20 cellular contexts compared by ENCODE assay signal in genomic region chr5:77876862-77877502, GRCh38.
DNase-seq lines count a peak whose midpoint lies in the region; ATAC-seq, FAIRE-seq and TF ChIP-seq lines count a peak whose summit lies in the region.
"Had no signal": no experiment of that assay in that cellular context is flagged by ENCODE, and none has a peak within 500 bp of the region (broad histone marks: within the 10 kb centered on the region; RNA-seq: fewer than 3 reads in every experiment).

No MANE protein-coding gene starts in this region.

- CTCF ChIA-PET in HepG2 (lab: Yijun Ruan, JAX; ENCODE audit: low intra/inter-chr PET ratio, low total read pairs): no interaction called here

- H3K79me2 ChIP-seq in HepG2 (ENCODE audit: insufficient read depth, low read length): no peaks in the 10 kb centered on the region
- no peaks in the 10 kb centered on the region for H3K79me2 ChIP-seq in neural progenitor cell (ENCODE audit: low read depth)

- no TSS peak for BruUV-seq in HepG2 (replicated peaks; lab: Mats Ljungman, UMichigan)

- H3K27ac Mint-ChIP-seq in T-helper 17 cell (no peak overlapping the region), neural progenitor cell (no peak overlapping the region)
- H3K27ac Mint-ChIP-seq: activated naive CD8-positive, alpha-beta T cell treated with anti-CD3 and anti-CD28 coated beads, Interleukin-2, amount 10 ng/mL, durations not matched to agents 7 days and 5 days; activated T-helper 17 cell treated with anti-CD3 and anti-CD28 coated beads, Interleukin-2, amount 50 U/mL, for 72 hours; CD8-positive, alpha-beta T cell; stimulated activated effector memory CD8-positive, alpha-beta T cell treated with anti-CD3 and anti-CD28 coated beads, Interleukin-12 subunit alpha, Interleukin-12 subunit beta, amount 100 ng/mL, for 72 hours had no signal

- TF ChIP-seq EP300 in HepG2 (IDR thresholded peaks at IDR 0.05; ENCODE audit: low read depth in 2 of 2, low read length in 2 of 2): no peak
- no peak for TF ChIP-seq EP300 in HepG2 (CRISPR knock-in tag; IDR thresholded peaks at IDR 0.05; ENCODE audit: borderline replicate concordance)

- TF ChIP-seq POLR2A in HepG2 (IDR thresholded peaks at IDR 0.05; ENCODE audit: insufficient read depth in 1 of 2, low read depth in 2 of 2, low read length in 2 of 2): no peak

- TF ChIP-seq CTCF in HepG2 (CRISPR knock-in tag; IDR thresholded peaks at IDR 0.05): no peak
- TF ChIP-seq CTCF in neural progenitor cell (IDR thresholded peaks at IDR 0.05): no peak

- peaks cover 3% of the 10 kb centered on the region for H3K9me3 Mint-ChIP-seq in neural progenitor cell
- H3K9me3 Mint-ChIP-seq: activated naive CD8-positive, alpha-beta T cell treated with anti-CD3 and anti-CD28 coated beads, Interleukin-2, amount 10 ng/mL, durations not matched to agents 7 days and 5 days; activated T-helper 17 cell treated with anti-CD3 and anti-CD28 coated beads, Interleukin-2, amount 50 U/mL, for 72 hours; CD8-positive, alpha-beta T cell; stimulated activated effector memory CD8-positive, alpha-beta T cell treated with anti-CD3 and anti-CD28 coated beads, Interleukin-12 subunit alpha, Interleukin-12 subunit beta, amount 100 ng/mL, for 72 hours had no signal

- no peaks in the 10 kb centered on the region for H3K36me3 Mint-ChIP-seq in T-helper 17 cell (ENCODE audit: low read depth)
- no peaks in the 10 kb centered on the region for H3K36me3 Mint-ChIP-seq in neural progenitor cell
- H3K36me3 Mint-ChIP-seq: activated naive CD8-positive, alpha-beta T cell treated with anti-CD3 and anti-CD28 coated beads, Interleukin-2, amount 10 ng/mL, durations not matched to agents 7 days and 5 days; CD8-positive, alpha-beta T cell; stimulated activated effector memory CD8-positive, alpha-beta T cell treated with anti-CD3 and anti-CD28 coated beads, Interleukin-12 subunit alpha, Interleukin-12 subunit beta, amount 100 ng/mL, for 72 hours had no signal

- intact Hi-C loops in HepG2 (cut with micrococcal nuclease; ENCODE audit: unreplicated experiment): no loop called here

- 54% methylated on average over 8 of the region's 8 CpGs for WGBS in HepG2 (ENCODE audit: low lambda C conversion rate)

- in situ Hi-C loops in HepG2 (cut with HindIII; ENCODE audit: extremely low pct_ligation_motif_present, low pct_unique_long_range_greater_than_20kb): no loop called here

- peak overlapping the region; percentile 7 for H3K4me3 Mint-ChIP-seq in T-helper 17 cell
- no peak overlapping the region for H3K4me3 Mint-ChIP-seq in neural progenitor cell
- H3K4me3 Mint-ChIP-seq: activated naive CD8-positive, alpha-beta T cell treated with anti-CD3 and anti-CD28 coated beads, Interleukin-2, amount 10 ng/mL, durations not matched to agents 7 days and 5 days; activated T-helper 17 cell treated with anti-CD3 and anti-CD28 coated beads, Interleukin-2, amount 50 U/mL, for 72 hours; CD8-positive, alpha-beta T cell; stimulated activated effector memory CD8-positive, alpha-beta T cell treated with anti-CD3 and anti-CD28 coated beads, Interleukin-12 subunit alpha, Interleukin-12 subunit beta, amount 100 ng/mL, for 72 hours had no signal

- H2AFZ ChIP-seq in HepG2 (ENCODE audit: low read length): no peak overlapping the region
- no peak overlapping the region for H2AFZ ChIP-seq in neural progenitor cell (replicated peaks)

- H3K36me3 ChIP-seq in HepG2 (replicated peaks in 1 of 2; ENCODE audit: control insufficient read depth in 1 of 2, insufficient read depth in 2 of 2, low read length in 2 of 2) (no peaks in the 10 kb centered on the region), skeletal muscle tissue (ENCODE audit: control insufficient read depth in 3 of 3, insufficient read depth in 3 of 3, low read length in 3 of 3) (no peaks in the 10 kb centered on the region), H7 (replicated peaks; ENCODE audit: control insufficient read depth, insufficient read depth, low read length) (no peaks in the 10 kb centered on the region), neural progenitor cell (no peaks in the 10 kb centered on the region)
- H3K36me3 ChIP-seq: left lung, tibial nerve had no signal

- ATAC-seq in T-helper 17 cell (no peak), HepG2 (no peak), HG03196 (IDR thresholded peaks at IDR 0.05; ENCODE audit: unreplicated experiment) (no peak)
- ATAC-seq: activated T-helper 17 cell treated with anti-CD3 and anti-CD28 coated beads, Interleukin-2, amount 50 U/mL, for 72 hours; CD8-positive, alpha-beta T cell; left lung; stimulated activated effector memory CD8-positive, alpha-beta T cell treated with anti-CD3 and anti-CD28 coated beads, Interleukin-12 subunit alpha, Interleukin-12 subunit beta, amount 100 ng/mL, for 72 hours had no signal

- POLR2A ChIA-PET in HepG2 (lab: Yijun Ruan, JAX): no interaction called here

- FAIRE-seq in GM18507 (lab: Jason Lieb, UNC): peak; percentile 44
- FAIRE-seq in HepG2 (lab: Jason Lieb, UNC): no peak
- FAIRE-seq: H54 had no signal

- no peaks in the 10 kb centered on the region for H3F3A ChIP-seq in neural progenitor cell (ENCODE audit: low read depth)

- H3K4me1 ChIP-seq in HepG2 (ENCODE audit: insufficient read depth, low read length) (peaks cover 29% of the 10 kb centered on the region), skeletal muscle tissue (ENCODE audit: control insufficient read depth in 3 of 3, insufficient read depth in 3 of 3, low read length in 3 of 3) (peaks cover 0 to 3% (median 0%) of the 10 kb centered on the region in 3 donors), neural progenitor cell (no peaks in the 10 kb centered on the region)
- H3K4me1 ChIP-seq: tibial nerve had no signal

- H3K9ac ChIP-seq in HepG2 (ENCODE audit: insufficient read depth, low read depth, low read length) (no peak overlapping the region), skeletal muscle tissue (ENCODE audit: low read depth in 1 of 3, low read length in 3 of 3) (no peak overlapping the region), neural progenitor cell (no peak overlapping the region)

- H3K4me2 ChIP-seq in HepG2 (ENCODE audit: low read depth, low read length) (peak overlapping the region; percentile 65), neural progenitor cell (no peak overlapping the region)

- no peak for TF ChIP-seq RAD21 in HepG2 (CRISPR knock-in tag; IDR thresholded peaks at IDR 0.05)

- H3K9me3 ChIP-seq in T-helper 17 cell (ENCODE audit: control insufficient read depth, low read length, poor library complexity, severe bottlenecking): no peaks in the 10 kb centered on the region
- no peaks in the 10 kb centered on the region for H3K9me3 ChIP-seq in HepG2 (ENCODE audit: low read length)
- no peaks in the 10 kb centered on the region for H3K9me3 ChIP-seq in skeletal muscle tissue (ENCODE audit: control insufficient read depth in 3 of 3, low read length in 3 of 3)
- H3K9me3 ChIP-seq in neural progenitor cell (ENCODE audit: low read depth): no peaks in the 10 kb centered on the region
- H3K9me3 ChIP-seq: left lung, tibial nerve had no signal

- H4K20me1 ChIP-seq in HepG2 (ENCODE audit: insufficient read depth, low read length) (no peaks in the 10 kb centered on the region), neural progenitor cell (ENCODE audit: low read depth) (no peaks in the 10 kb centered on the region)

- H3K27ac ChIP-seq in HepG2 (ENCODE audit: extremely low read length, insufficient read depth, low read length) (no peak overlapping the region), skeletal muscle tissue (ENCODE audit: low read depth, low read length) (no peak overlapping the region), neural progenitor cell (no peak overlapping the region)
- H3K27ac ChIP-seq: tibial nerve had no signal

- DNase-seq in GM18507 (ENCODE audit: extremely low spot score, insufficient read length, low read depth) (no peak), T-helper 17 cell (no peak), HepG2 (ENCODE audit: low spot score) (no peak), H7 (no peak), mesenteric fat pad (ENCODE audit: low spot score) (no peak), neural progenitor cell (ENCODE audit: low spot score) (no peak)
- DNase-seq: activated naive CD8-positive, alpha-beta T cell treated with anti-CD3 and anti-CD28 coated beads, Interleukin-2, amount 10 ng/mL, durations not matched to agents 7 days and 5 days; CD8-positive, alpha-beta T cell; head of caudate nucleus; left lung; NCI-H1105; NCI-H2107; NCI-H510A treated with DMSO at 0.1 percent for 48 hours; occipital lobe had no signal

- H3K4me1 Mint-ChIP-seq in T-helper 17 cell: peaks cover 2% of the 10 kb centered on the region
- H3K4me1 Mint-ChIP-seq in neural progenitor cell: peaks cover 9% of the 10 kb centered on the region
- H3K4me1 Mint-ChIP-seq: activated naive CD8-positive, alpha-beta T cell treated with anti-CD3 and anti-CD28 coated beads, Interleukin-2, amount 10 ng/mL, durations not matched to agents 7 days and 5 days; activated T-helper 17 cell treated with anti-CD3 and anti-CD28 coated beads, Interleukin-2, amount 50 U/mL, for 72 hours had no signal

- H3K4me3 ChIP-seq in HepG2 (replicated peaks in 1 of 3; ENCODE audit: insufficient read depth in 1 of 3, low read depth in 2 of 3, low read length in 3 of 3) (peak overlapping the region in 1 of 3 experiments; percentile 42; a peak in 2 of 6 replicates), skeletal muscle tissue (ENCODE audit: low read length in 3 of 3) (peak overlapping the region in 2 of 3 donors; percentile 27 to 38), H7 (ENCODE audit: insufficient read depth, low read depth, low read length) (no peak overlapping the region), neural progenitor cell (no peak overlapping the region)
- H3K4me3 ChIP-seq: left lung, tibial nerve had no signal

- H3K27me3 Mint-ChIP-seq in T-helper 17 cell (peaks cover 20% of the 10 kb centered on the region), neural progenitor cell (ENCODE audit: insufficient read depth, low read depth) (peaks cover 13% of the 10 kb centered on the region)
- H3K27me3 Mint-ChIP-seq: activated T-helper 17 cell treated with anti-CD3 and anti-CD28 coated beads, Interleukin-2, amount 50 U/mL, for 72 hours had no signal

- H3K27me3 ChIP-seq in HepG2 (ENCODE audit: control insufficient read depth in 1 of 2, insufficient read depth in 2 of 2, low read length in 2 of 2): peaks cover 0 to 2% of the 10 kb centered on the region in 2 experiments; a peak in 1 of 5 replicates
- H3K27me3 ChIP-seq in skeletal muscle tissue (ENCODE audit: control insufficient read depth in 3 of 3, insufficient read depth in 3 of 3, low read length in 3 of 3): peaks cover 0 to 3% (median 0%) of the 10 kb centered on the region in 3 donors
- peaks cover 2% of the 10 kb centered on the region; the same call in 1 of the 2 replicates for H3K27me3 ChIP-seq in H7 (ENCODE audit: control insufficient read depth, insufficient read depth, low read length)
- peaks cover 4% of the 10 kb centered on the region for H3K27me3 ChIP-seq in neural progenitor cell
- H3K27me3 ChIP-seq: left lung, tibial nerve had no signal

TF ChIP-seq in HepG2, 621 proteins besides CTCF, POLR2A, EP300 and RAD21 (continues in another document):
- no peak for TF ChIP-seq ZFAT (CRISPR knock-in tag; conservative IDR thresholded peaks at IDR 0.05)

Comparison
In these comparisons a context has a peak if more than half of its experiments do, and no peak if none do; other contexts are left out.
1. H3K4me3 ChIP-seq: peak in skeletal muscle tissue (2 of 3); none in H7 (single experiment) and neural progenitor cell (single experiment).